28 cellular contexts compared by ENCODE assay signal in the genomic region with DNA sequence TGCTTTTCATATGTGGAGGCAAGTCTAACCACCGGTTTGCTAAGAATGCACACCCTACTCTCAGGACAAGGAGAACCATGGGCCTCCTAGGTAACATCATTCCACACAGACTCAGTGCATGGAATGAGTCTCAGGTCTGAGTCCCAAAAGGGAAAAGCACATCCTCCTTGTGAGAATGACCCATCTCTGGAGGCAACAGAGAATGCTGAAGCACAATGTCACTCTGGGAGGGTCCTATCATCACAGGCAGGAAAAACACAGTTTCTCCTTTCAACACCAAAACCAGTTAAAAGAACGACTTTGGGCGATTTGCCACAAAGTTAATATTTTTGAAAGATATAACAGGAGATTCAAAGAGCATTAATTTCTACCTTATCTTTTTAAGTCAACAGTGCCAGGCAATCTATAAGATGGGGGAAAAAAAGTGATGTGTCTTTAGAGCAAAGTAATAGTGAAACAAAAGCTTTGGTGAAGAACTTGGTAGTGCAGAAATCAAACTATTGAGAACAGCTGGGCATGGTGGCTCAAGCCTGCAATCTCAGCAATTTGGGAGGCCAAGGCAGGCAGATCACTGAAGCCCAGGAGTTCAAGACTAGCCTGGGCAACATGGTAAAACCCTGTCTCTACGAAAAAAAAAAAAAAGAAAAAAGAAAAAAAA.
A peak's percentile ranks its signal among the peaks of the same experiment; 100 is the strongest.
DNase-seq lines count a peak whose midpoint lies in the region; ATAC-seq and TF ChIP-seq lines count a peak whose summit lies in the region.
"Had no signal": no experiment of that assay in that cellular context is flagged by ENCODE, and none has a peak within 500 bp of the region (broad histone marks: within the 10 kb centered on the region; RNA-seq: fewer than 3 reads in every experiment).

No MANE protein-coding gene starts in this region.

- no peaks in the 10 kb centered on the region for H3K27me3 Mint-ChIP-seq in activated T-cell treated with anti-CD3 and anti-CD28 coated beads, Interleukin-2, amount 50 U/mL, for 72 hours (ENCODE audit: low read depth)
- H3K27me3 Mint-ChIP-seq in activated T-cell treated with anti-CD3 and anti-CD28 coated beads, Interleukin-2, amount 50 U/mL, for 4 hours (ENCODE audit: low read depth), result no peaks in the 10 kb centered on the region
- H3K27me3 Mint-ChIP-seq: activated naive CD4-positive, alpha-beta T cell treated with anti-CD3 and anti-CD28 coated beads, Interleukin-2, amount 10 ng/mL, durations not matched to agents 7 days and 5 days; activated T-cell treated with anti-CD3 and anti-CD28 coated beads, Interleukin-2, amount 50 U/mL, for 24 hours; CD4-positive, alpha-beta T cell; naive thymus-derived CD4-positive, alpha-beta T cell; type B pancreatic cell had no signal

- H3K4me3 ChIP-seq in brain microvascular endothelial cell (ENCODE audit: low read depth, low read length), result no peak overlapping the region
- H3K4me3 ChIP-seq: coronary artery, esophagus muscularis mucosa, gastroesophageal sphincter, left lung, smooth muscle cell had no signal

- peak overlapping the region; percentile 33 for H3K27ac Mint-ChIP-seq in activated T-cell treated with anti-CD3 and anti-CD28 coated beads, Interleukin-2, amount 50 U/mL, for 72 hours
- H3K27ac Mint-ChIP-seq: activated naive CD4-positive, alpha-beta T cell treated with anti-CD3 and anti-CD28 coated beads, Interleukin-2, amount 10 ng/mL, durations not matched to agents 7 days and 5 days; activated T-cell treated with anti-CD3 and anti-CD28 coated beads, Interleukin-2, amount 50 U/mL, for 24 hours; CD4-positive, alpha-beta T cell; naive thymus-derived CD4-positive, alpha-beta T cell; T-helper 1 cell treated with Interleukin-12 subunit alpha and Interleukin-12 subunit beta and Interleukin-4 antibody, amounts not matched to agents 30 μg/mL and 1 μg/mL, for 36 hours; type B pancreatic cell had no signal

- peak overlapping the region; percentile 17 for H3K27ac ChIP-seq in brain microvascular endothelial cell
- H3K27ac ChIP-seq: 22Rv1, coronary artery, esophagus muscularis mucosa, gastroesophageal sphincter, left lung had no signal

- DNase-seq in activated T-cell treated with anti-CD3 and anti-CD28 coated beads, Interleukin-2, amount 50 U/mL, for 72 hours, result no peak
- no peak for DNase-seq in activated T-cell treated with anti-CD3 and anti-CD28 coated beads, Interleukin-2, amount 50 U/mL, for 4 hours
- DNase-seq in brain microvascular endothelial cell, result peak; percentile 50
- DNase-seq in NCI-H2171 (lab: John Stamatoyannopoulos, UW), result no peak
- DNase-seq in NCI-H146 treated with DMSO at 0.1 percent for 48 hours (lab: John Stamatoyannopoulos, UW; ENCODE audit: unreplicated experiment), result no peak
- DNase-seq: activated CD4-positive, alpha-beta T cell treated with anti-CD3 and anti-CD28 coated beads for 4 hours; activated naive CD4-positive, alpha-beta T cell treated with anti-CD3 and anti-CD28 coated beads, Interleukin-2, amount 10 ng/mL, durations not matched to agents 7 days and 5 days; activated T-cell treated with anti-CD3 and anti-CD28 coated beads, Interleukin-2, amount 50 U/mL, for 24 hours; amygdala; CD4-positive, alpha-beta T cell; GOT3; hypothalamus; left lung; naive thymus-derived CD4-positive, alpha-beta T cell; NCI-H187 treated with DMSO at 0.1 percent for 48 hours; NCI-H526; occipital lobe; stimulated activated CD4-positive, alpha-beta T cell treated with anti-CD3 and anti-CD28 coated beads, Interleukin-2, amount 100 ng/mL, for 24 hours had no signal

- ATAC-seq in activated T-cell treated with anti-CD3 and anti-CD28 coated beads, Interleukin-2, amount 50 U/mL, for 72 hours (replicated peaks in 1 of 2), result no peak
- ATAC-seq in activated T-cell treated with anti-CD3 and anti-CD28 coated beads, Interleukin-2, amount 50 U/mL, for 4 hours, result no peak
- peak; percentile 43 for ATAC-seq in HG03064 (IDR thresholded peaks at IDR 0.05; ENCODE audit: low read depth, unreplicated experiment)
- no peak for ATAC-seq in GM18873 (IDR thresholded peaks at IDR 0.05; ENCODE audit: low FRiP score, unreplicated experiment)
- ATAC-seq in HG02970 (IDR thresholded peaks at IDR 0.05; ENCODE audit: low FRiP score, unreplicated experiment), result no peak
- ATAC-seq: gastroesophageal sphincter; left lung; naive thymus-derived CD4-positive, alpha-beta T cell had no signal

- TF ChIP-seq CTCF in brain microvascular endothelial cell (IDR thresholded peaks at IDR 0.05; ENCODE audit: low read depth, low read length, missing control alignments), result no peak

- in situ Hi-C loops in brain microvascular endothelial cell (cut with HindIII; ENCODE audit: low pct_ligation_motif_present, low sequenced_read_pairs), result no loop called here

- no peaks in the 10 kb centered on the region for H3K9me3 Mint-ChIP-seq in activated T-cell treated with anti-CD3 and anti-CD28 coated beads, Interleukin-2, amount 50 U/mL, for 72 hours
- H3K9me3 Mint-ChIP-seq in activated T-cell treated with anti-CD3 and anti-CD28 coated beads, Interleukin-2, amount 50 U/mL, for 4 hours, result no peaks in the 10 kb centered on the region
- H3K9me3 Mint-ChIP-seq: activated naive CD4-positive, alpha-beta T cell treated with anti-CD3 and anti-CD28 coated beads, Interleukin-2, amount 10 ng/mL, durations not matched to agents 7 days and 5 days; activated T-cell treated with anti-CD3 and anti-CD28 coated beads, Interleukin-2, amount 50 U/mL, for 24 hours; CD4-positive, alpha-beta T cell; naive thymus-derived CD4-positive, alpha-beta T cell; T-helper 1 cell treated with Interleukin-12 subunit alpha and Interleukin-12 subunit beta and Interleukin-4 antibody, amounts not matched to agents 30 μg/mL and 1 μg/mL, for 36 hours; type B pancreatic cell had no signal

- no peak overlapping the region for H3K4me3 Mint-ChIP-seq in activated T-cell treated with anti-CD3 and anti-CD28 coated beads, Interleukin-2, amount 50 U/mL, for 72 hours
- no peak overlapping the region for H3K4me3 Mint-ChIP-seq in activated T-cell treated with anti-CD3 and anti-CD28 coated beads, Interleukin-2, amount 50 U/mL, for 4 hours
- H3K4me3 Mint-ChIP-seq: activated naive CD4-positive, alpha-beta T cell treated with anti-CD3 and anti-CD28 coated beads, Interleukin-2, amount 10 ng/mL, durations not matched to agents 7 days and 5 days; activated T-cell treated with anti-CD3 and anti-CD28 coated beads, Interleukin-2, amount 50 U/mL, for 24 hours; CD4-positive, alpha-beta T cell; naive thymus-derived CD4-positive, alpha-beta T cell; T-helper 1 cell treated with Interleukin-12 subunit alpha and Interleukin-12 subunit beta and Interleukin-4 antibody, amounts not matched to agents 30 μg/mL and 1 μg/mL, for 36 hours; type B pancreatic cell had no signal

- H3K36me3 ChIP-seq in brain microvascular endothelial cell (replicated peaks), result no peaks in the 10 kb centered on the region
- H3K36me3 ChIP-seq: left lung had no signal

- peaks cover 12% of the 10 kb centered on the region for H3K4me1 Mint-ChIP-seq in activated T-cell treated with anti-CD3 and anti-CD28 coated beads, Interleukin-2, amount 50 U/mL, for 72 hours (ENCODE audit: low read depth)
- H3K4me1 Mint-ChIP-seq in activated T-cell treated with anti-CD3 and anti-CD28 coated beads, Interleukin-2, amount 50 U/mL, for 4 hours (ENCODE audit: low read depth), result peaks cover 4% of the 10 kb centered on the region

- H3K27me3 ChIP-seq in brain microvascular endothelial cell (replicated peaks), result no peaks in the 10 kb centered on the region
- H3K27me3 ChIP-seq: esophagus muscularis mucosa, gastroesophageal sphincter, left lung had no signal

- peaks cover 4 to 8% of the 10 kb centered on the region in 2 donors for H3K36me3 Mint-ChIP-seq in activated T-cell treated with anti-CD3 and anti-CD28 coated beads, Interleukin-2, amount 50 U/mL, for 72 hours (ENCODE audit: insufficient read depth in 2 of 2)
- H3K36me3 Mint-ChIP-seq in activated T-cell treated with anti-CD3 and anti-CD28 coated beads, Interleukin-2, amount 50 U/mL, for 4 hours (ENCODE audit: insufficient read depth), result peaks cover 28% of the 10 kb centered on the region
